1 cellular context compared by ENCODE assay signal in genomic region chr20:64071341-64072332, GRCh38.
TF ChIP-seq lines count a peak whose summit lies in the region.

No MANE protein-coding gene starts in this region.

TF ChIP-seq in IMR-90, 13 proteins besides CTCF, POLR2A, EP300 and RAD21:
- no peak for TF ChIP-seq CHD1 (IDR thresholded peaks at IDR 0.05; ENCODE audit: low read depth, low read length)
- no peak for TF ChIP-seq RCOR1 (IDR thresholded peaks at IDR 0.05; ENCODE audit: insufficient replicate concordance, low read length)
- TF ChIP-seq USF2 (IDR thresholded peaks at IDR 0.05; ENCODE audit: low read depth, low read length) = no peak
- TF ChIP-seq CEBPB (IDR thresholded peaks at IDR 0.05; ENCODE audit: low read depth, low read length) = no peak
- TF ChIP-seq RFX5 (IDR thresholded peaks at IDR 0.05; ENCODE audit: low read depth, low read length) = no peak
- TF ChIP-seq ELK1 (IDR thresholded peaks at IDR 0.05; ENCODE audit: borderline replicate concordance, low read depth, low read length) = no peak
TF ChIP-seq in IMR-90: peak in this region for 0.
